19 cellular contexts compared by ENCODE assay signal in genomic region chrX:12953420-12953819, GRCh38. TPM values are rescaled to one million over a fixed set of nuclear protein-coding genes. Genes with fewer than 3 reads are reported as not detected.
DNase-seq lines count a peak whose midpoint lies in the region; ATAC-seq and TF ChIP-seq lines count a peak whose summit lies in the region.
"Had no signal": no experiment of that assay in that cellular context is flagged by ENCODE, and none has a peak within 500 bp of the region (broad histone marks: within the 10 kb centered on the region; RNA-seq: fewer than 3 reads in every experiment).

No MANE protein-coding gene starts in this region.

- H3K4me1 ChIP-seq in Loucy (ENCODE audit: insufficient read depth, low read length, poor library complexity, severe bottlenecking): peaks cover 58% of the 10 kb centered on the region

- H4K20me1 ChIP-seq in Loucy (ENCODE audit: insufficient read depth, low read length, poor library complexity, severe bottlenecking): no peaks in the 10 kb centered on the region

- no peaks in the 10 kb centered on the region for H3K9me3 ChIP-seq in Loucy (ENCODE audit: insufficient read depth, low read depth, low read length)
- H3K9me3 ChIP-seq: thoracic aorta had no signal

- no peak for ATAC-seq in activated CD4-positive, alpha-beta T cell treated with anti-CD3 and anti-CD28 coated beads for 36 hours
- ATAC-seq in natural killer cell: no peak
- ATAC-seq in GM21367 (IDR thresholded peaks at IDR 0.05; ENCODE audit: unreplicated experiment): no peak

- no peak for TF ChIP-seq CTCF in Loucy (conservative IDR thresholded peaks at IDR 0.05; ENCODE audit: low read length)
- TF ChIP-seq CTCF in natural killer cell (IDR thresholded peaks at IDR 0.05): no peak

- intact Hi-C loops in activated CD4-positive, alpha-beta T cell treated with anti-CD3 and anti-CD28 coated beads for 36 hours (cut with DNase I, micrococcal nuclease): loop anchor here in 1 of 2 experiments (5.0 kb wide), 2 partner anchors 34 to 214 kb away; no protein-coding TSS in a partner anchor
- intact Hi-C loops in natural killer cell (cut with micrococcal nuclease): loop anchor here (5.0 to 10.0 kb wide), 2 partner anchors 34 to 741 kb away; no protein-coding TSS in a partner anchor

- peak overlapping the region; percentile 99 for H3K9ac ChIP-seq in Loucy (ENCODE audit: low read depth, low read length, poor library complexity, severe bottlenecking)

- H3K9me3 Mint-ChIP-seq in activated CD4-positive, alpha-beta T cell treated with anti-CD3 and anti-CD28 coated beads for 36 hours (ENCODE audit: low read depth): no peaks in the 10 kb centered on the region
- H3K9me3 Mint-ChIP-seq in natural killer cell: no peaks in the 10 kb centered on the region

- H3K4me2 ChIP-seq in Loucy (ENCODE audit: low read depth, low read length, poor library complexity, severe bottlenecking): peak overlapping the region; percentile 5
- H3K4me2 ChIP-seq: smooth muscle cell had no signal

- no peaks in the 10 kb centered on the region for H3K27me3 ChIP-seq in Loucy (ENCODE audit: insufficient read depth, low read length, poor library complexity, severe bottlenecking)

- peaks cover 63% of the 10 kb centered on the region for H3K79me2 ChIP-seq in Loucy (ENCODE audit: insufficient read depth, low read length)

- DNase-seq in activated CD4-positive, alpha-beta T cell treated with anti-CD3 and anti-CD28 coated beads for 36 hours: no peak
- no peak for DNase-seq in activated CD4-positive, alpha-beta T cell treated with anti-CD3 and anti-CD28 coated beads for 1 hour
- DNase-seq in activated naive CD4-positive, alpha-beta T cell treated with anti-CD3 and anti-CD28 coated beads, Interleukin-2, amount 50 U/mL, for 16 hours: peak; percentile 16
- DNase-seq in natural killer cell (no peak), NCI-H1436 treated with DMSO at 0.1 percent for 48 hours (lab: John Stamatoyannopoulos, UW) (no peak)
- DNase-seq in stimulated activated CD8-positive, alpha-beta memory T cell treated with anti-CD3 and anti-CD28 coated beads, Interleukin-4, amount 100 ng/mL, for 48 hours: no peak
- DNase-seq: 8988T; activated CD4-positive, alpha-beta T cell treated with anti-CD3 and anti-CD28 coated beads, Interleukin-2, amount 50 U/mL, for 1 hour; activated effector memory CD4-positive, alpha-beta T cell treated with anti-CD3 and anti-CD28 coated beads, Interleukin-2, amount 50 U/mL, for 16 hours; C1 segment of cervical spinal cord; hippocampal formation; stimulated activated CD4-positive, alpha-beta T cell treated with anti-CD3 and anti-CD28 coated beads, Interleukin-4, amount 100 ng/mL, for 4 hours had no signal

- peak overlapping the region; percentile 95 for H3K27ac Mint-ChIP-seq in activated CD4-positive, alpha-beta T cell treated with anti-CD3 and anti-CD28 coated beads for 36 hours
- H3K27ac Mint-ChIP-seq in natural killer cell: peak overlapping the region; percentile 95 to 96
- H3K27ac Mint-ChIP-seq: progenitor cell of endocrine pancreas had no signal

- H2AFZ ChIP-seq in Loucy (ENCODE audit: low read length): no peak overlapping the region

- H3K4me3 Mint-ChIP-seq in activated CD4-positive, alpha-beta T cell treated with anti-CD3 and anti-CD28 coated beads for 36 hours: peak overlapping the region; percentile 73
- peak overlapping the region; percentile 21 for H3K4me3 Mint-ChIP-seq in natural killer cell

- H3K4me1 Mint-ChIP-seq in activated CD4-positive, alpha-beta T cell treated with anti-CD3 and anti-CD28 coated beads for 36 hours: peaks cover 78% of the 10 kb centered on the region
- peaks cover 70 to 71% of the 10 kb centered on the region in 2 donors for H3K4me1 Mint-ChIP-seq in natural killer cell

- no peaks in the 10 kb centered on the region for H3K9me2 ChIP-seq in Loucy (replicated peaks; ENCODE audit: low read depth, low read length)

- H3K36me3 Mint-ChIP-seq in activated CD4-positive, alpha-beta T cell treated with anti-CD3 and anti-CD28 coated beads for 36 hours (ENCODE audit: low read depth): peaks cover 6% of the 10 kb centered on the region
- no peaks in the 10 kb centered on the region for H3K36me3 Mint-ChIP-seq in natural killer cell

- CTCF ChIA-PET in activated CD4-positive, alpha-beta T cell treated with anti-CD3 and anti-CD28 coated beads for 36 hours (lab: Charles Lee): interaction anchor here (0.6 to 1.0 kb wide), 4 partner anchors 12 to 216 kb away, joined by 3 read pairs; partner anchors contain the start of gene TMSB4X

- no peaks in the 10 kb centered on the region for H3K27me3 Mint-ChIP-seq in activated CD4-positive, alpha-beta T cell treated with anti-CD3 and anti-CD28 coated beads for 36 hours
- H3K27me3 Mint-ChIP-seq in natural killer cell (ENCODE audit: low read depth in 2 of 2): no peaks in the 10 kb centered on the region
- H3K27me3 Mint-ChIP-seq: progenitor cell of endocrine pancreas had no signal

- H3K36me3 ChIP-seq in Loucy (ENCODE audit: insufficient read depth, low read length): no peaks in the 10 kb centered on the region
- H3K36me3 ChIP-seq: thoracic aorta had no signal

- POLR2A ChIA-PET in activated CD4-positive, alpha-beta T cell treated with anti-CD3 and anti-CD28 coated beads for 36 hours (lab: Charles Lee): interaction anchor here (0.8 to 1.0 kb wide), 2 partner anchors 21 to 23 kb away, joined by 4 read pairs; no protein-coding TSS in a partner anchor

- H3F3A ChIP-seq in Loucy (ENCODE audit: low read depth): peaks cover 16% of the 10 kb centered on the region

- H3K4me3 ChIP-seq in Loucy (ENCODE audit: low read length, poor library complexity, severe bottlenecking): no peak overlapping the region
- H3K4me3 ChIP-seq: smooth muscle cell, thoracic aorta had no signal

RNA-seq across cellular contexts. Expression of gene TMSB4X, which starts 21.5 kb away (rescaled TPM):
- total RNA-seq in activated CD4-positive, alpha-beta T cell treated with anti-CD3 and anti-CD28 coated beads for 36 hours: 1,000 to 10,000 TPM; 3,666 to 4,468 TPM
- total RNA-seq in natural killer cell: 1,000 to 10,000 TPM; 5,049 to 6,005 (median 5,892) TPM

RNA-seq across cellular contexts. Expression of gene TLR8, which starts 47.0 kb away (rescaled TPM):
- total RNA-seq in activated CD4-positive, alpha-beta T cell treated with anti-CD3 and anti-CD28 coated beads for 36 hours: not detected
- total RNA-seq in natural killer cell: 1 to 10 TPM in 1 of 3 donors, under 1 TPM in 2; 0.95 to 1.9 (median 0.95) TPM
- total RNA-seq: LHCN-M2, lung microvascular endothelial cell, progenitor cell of endocrine pancreas, smooth muscle cell had no signal
